Comparison of ENCODE assay signal across 1 cellular context in the genomic region with DNA sequence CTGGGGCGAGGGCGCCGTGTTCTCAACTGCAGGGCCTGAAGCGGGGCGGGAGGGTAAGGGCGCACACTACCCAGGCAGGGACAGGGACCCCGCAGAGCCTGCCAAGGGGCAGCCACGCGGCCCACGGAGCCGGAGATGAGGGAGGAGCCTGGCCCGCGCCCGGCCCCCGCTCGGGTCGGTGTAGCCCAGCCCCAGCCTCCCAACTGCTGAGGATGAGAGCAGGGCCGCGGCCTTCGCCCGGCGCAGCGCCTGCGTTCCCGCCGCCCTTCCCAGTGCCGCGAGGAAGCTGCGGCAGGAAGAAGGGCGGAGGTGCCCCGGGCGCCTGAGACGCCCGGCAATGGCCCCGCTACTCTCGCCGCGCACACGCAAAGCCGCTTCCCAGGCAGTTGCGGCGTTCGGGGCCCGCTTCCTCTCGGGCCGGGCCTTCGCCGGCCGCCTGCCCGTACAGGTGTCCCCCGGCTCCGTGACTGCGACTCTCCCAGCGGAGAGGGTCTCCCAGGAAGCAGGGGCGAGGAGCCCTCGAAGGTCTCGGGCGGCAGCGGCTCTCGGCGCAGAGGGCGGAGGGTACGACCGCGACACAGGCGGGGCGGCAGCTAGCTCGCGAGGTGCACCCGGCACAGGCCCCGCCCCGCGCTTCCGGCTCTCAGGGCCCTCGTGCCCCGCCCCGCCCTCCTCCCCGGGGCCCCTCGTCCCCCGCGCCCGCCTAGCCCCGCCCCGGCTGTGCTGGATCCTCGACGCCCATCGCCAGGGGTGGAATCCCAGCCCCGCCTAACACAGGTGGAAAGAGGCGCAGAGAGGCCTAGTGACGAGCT.
TF ChIP-seq lines count a peak whose summit lies in the region.

No MANE protein-coding gene starts in this region.

TF ChIP-seq in K562, 482 proteins besides CTCF, POLR2A, EP300 and RAD21 (continued from another document and continues in another):
- TF ChIP-seq, protein P1, sequence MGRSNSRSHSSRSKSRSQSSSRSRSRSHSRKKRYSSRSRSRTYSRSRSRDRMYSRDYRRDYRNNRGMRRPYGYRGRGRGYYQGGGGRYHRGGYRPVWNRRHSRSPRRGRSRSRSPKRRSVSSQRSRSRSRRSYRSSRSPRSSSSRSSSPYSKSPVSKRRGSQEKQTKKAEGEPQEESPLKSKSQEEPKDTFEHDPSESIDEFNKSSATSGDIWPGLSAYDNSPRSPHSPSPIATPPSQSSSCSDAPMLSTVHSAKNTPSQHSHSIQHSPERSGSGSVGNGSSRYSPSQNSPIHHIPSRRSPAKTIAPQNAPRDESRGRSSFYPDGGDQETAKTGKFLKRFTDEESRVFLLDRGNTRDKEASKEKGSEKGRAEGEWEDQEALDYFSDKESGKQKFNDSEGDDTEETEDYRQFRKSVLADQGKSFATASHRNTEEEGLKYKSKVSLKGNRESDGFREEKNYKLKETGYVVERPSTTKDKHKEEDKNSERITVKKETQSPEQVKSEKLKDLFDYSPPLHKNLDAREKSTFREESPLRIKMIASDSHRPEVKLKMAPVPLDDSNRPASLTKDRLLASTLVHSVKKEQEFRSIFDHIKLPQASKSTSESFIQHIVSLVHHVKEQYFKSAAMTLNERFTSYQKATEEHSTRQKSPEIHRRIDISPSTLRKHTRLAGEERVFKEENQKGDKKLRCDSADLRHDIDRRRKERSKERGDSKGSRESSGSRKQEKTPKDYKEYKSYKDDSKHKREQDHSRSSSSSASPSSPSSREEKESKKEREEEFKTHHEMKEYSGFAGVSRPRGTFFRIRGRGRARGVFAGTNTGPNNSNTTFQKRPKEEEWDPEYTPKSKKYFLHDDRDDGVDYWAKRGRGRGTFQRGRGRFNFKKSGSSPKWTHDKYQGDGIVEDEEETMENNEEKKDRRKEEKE (IDR thresholded peaks at IDR 0.05; ENCODE audit: borderline replicate concordance in 1 of 2, control insufficient read depth in 1 of 2, low read depth in 2 of 2, low read length in 1 of 2): no peak
- TF ChIP-seq, protein P2, sequence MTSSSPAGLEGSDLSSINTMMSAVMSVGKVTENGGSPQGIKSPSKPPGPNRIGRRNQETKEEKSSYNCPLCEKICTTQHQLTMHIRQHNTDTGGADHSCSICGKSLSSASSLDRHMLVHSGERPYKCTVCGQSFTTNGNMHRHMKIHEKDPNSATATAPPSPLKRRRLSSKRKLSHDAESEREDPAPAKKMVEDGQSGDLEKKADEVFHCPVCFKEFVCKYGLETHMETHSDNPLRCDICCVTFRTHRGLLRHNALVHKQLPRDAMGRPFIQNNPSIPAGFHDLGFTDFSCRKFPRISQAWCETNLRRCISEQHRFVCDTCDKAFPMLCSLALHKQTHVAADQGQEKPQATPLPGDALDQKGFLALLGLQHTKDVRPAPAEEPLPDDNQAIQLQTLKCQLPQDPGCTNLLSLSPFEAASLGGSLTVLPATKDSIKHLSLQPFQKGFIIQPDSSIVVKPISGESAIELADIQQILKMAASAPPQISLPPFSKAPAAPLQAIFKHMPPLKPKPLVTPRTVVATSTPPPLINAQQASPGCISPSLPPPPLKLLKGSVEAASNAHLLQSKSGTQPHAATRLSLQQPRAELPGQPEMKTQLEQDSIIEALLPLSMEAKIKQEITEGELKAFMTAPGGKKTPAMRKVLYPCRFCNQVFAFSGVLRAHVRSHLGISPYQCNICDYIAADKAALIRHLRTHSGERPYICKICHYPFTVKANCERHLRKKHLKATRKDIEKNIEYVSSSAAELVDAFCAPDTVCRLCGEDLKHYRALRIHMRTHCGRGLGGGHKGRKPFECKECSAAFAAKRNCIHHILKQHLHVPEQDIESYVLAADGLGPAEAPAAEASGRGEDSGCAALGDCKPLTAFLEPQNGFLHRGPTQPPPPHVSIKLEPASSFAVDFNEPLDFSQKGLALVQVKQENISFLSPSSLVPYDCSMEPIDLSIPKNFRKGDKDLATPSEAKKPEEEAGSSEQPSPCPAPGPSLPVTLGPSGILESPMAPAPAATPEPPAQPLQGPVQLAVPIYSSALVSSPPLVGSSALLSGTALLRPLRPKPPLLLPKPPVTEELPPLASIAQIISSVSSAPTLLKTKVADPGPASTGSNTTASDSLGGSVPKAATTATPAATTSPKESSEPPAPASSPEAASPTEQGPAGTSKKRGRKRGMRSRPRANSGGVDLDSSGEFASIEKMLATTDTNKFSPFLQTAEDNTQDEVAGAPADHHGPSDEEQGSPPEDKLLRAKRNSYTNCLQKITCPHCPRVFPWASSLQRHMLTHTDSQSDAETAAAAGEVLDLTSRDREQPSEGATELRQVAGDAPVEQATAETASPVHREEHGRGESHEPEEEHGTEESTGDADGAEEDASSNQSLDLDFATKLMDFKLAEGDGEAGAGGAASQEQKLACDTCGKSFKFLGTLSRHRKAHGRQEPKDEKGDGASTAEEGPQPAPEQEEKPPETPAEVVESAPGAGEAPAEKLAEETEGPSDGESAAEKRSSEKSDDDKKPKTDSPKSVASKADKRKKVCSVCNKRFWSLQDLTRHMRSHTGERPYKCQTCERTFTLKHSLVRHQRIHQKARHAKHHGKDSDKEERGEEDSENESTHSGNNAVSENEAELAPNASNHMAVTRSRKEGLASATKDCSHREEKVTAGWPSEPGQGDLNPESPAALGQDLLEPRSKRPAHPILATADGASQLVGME (CRISPR knock-in tag; IDR thresholded peaks at IDR 0.05): no peak
- TF ChIP-seq NCOR1 (IDR thresholded peaks at IDR 0.05) (0 out of 2 replicates have a peak, but pooled peaks have one; percentile 14), CBX2 (IDR thresholded peaks at IDR 0.05; ENCODE audit: insufficient read depth, low read length, poor library complexity, severe bottlenecking) (no peak), FOXA3 (CRISPR knock-in tag; conservative IDR thresholded peaks at IDR 0.05 in 1 of 2, IDR thresholded peaks at IDR 0.05 in 1 of 2) (no peak), ZEB2 (IDR thresholded peaks at IDR 0.05) (peak; percentile 52; the same call in 1 of the 2 replicates), HDAC2 (IDR thresholded peaks at IDR 0.05) (0 out of 2 replicates have a peak, but pooled peaks have one; percentile 35), MXI1 (IDR thresholded peaks at IDR 0.05; ENCODE audit: low read depth, low read length) (no peak), U2AF1 (optimal IDR thresholded peaks at IDR 0.05; ENCODE audit: low read depth, low read length) (no peak), ATF7 (IDR thresholded peaks at IDR 0.05) (peak; percentile 21; the same call in 1 of the 2 replicates), LARP7 (IDR thresholded peaks at IDR 0.05) (no peak), ZNF586 (CRISPR knock-in tag; conservative IDR thresholded peaks at IDR 0.05) (no peak), CREBBP (IDR thresholded peaks at IDR 0.05; ENCODE audit: low read depth, low read length) (no peak), PHF8 (IDR thresholded peaks at IDR 0.05; ENCODE audit: borderline replicate concordance, low read length) (peak; percentile 88; the same call in 1 of the 2 replicates), TFAP4 (CRISPR knock-in tag; IDR thresholded peaks at IDR 0.05; ENCODE audit: borderline replicate concordance) (peak; percentile 33; the same call in 1 of the 2 replicates), HNRNPL (IDR thresholded peaks at IDR 0.05; ENCODE audit: low read depth, low read length) (peak; percentile 87), ZBTB40 (IDR thresholded peaks at IDR 0.05) (0 out of 2 replicates have a peak, but pooled peaks have one; percentile 31), ZBTB40 (CRISPR knock-in tag; IDR thresholded peaks at IDR 0.05) (no peak)
- TF ChIP-seq, protein P3, sequence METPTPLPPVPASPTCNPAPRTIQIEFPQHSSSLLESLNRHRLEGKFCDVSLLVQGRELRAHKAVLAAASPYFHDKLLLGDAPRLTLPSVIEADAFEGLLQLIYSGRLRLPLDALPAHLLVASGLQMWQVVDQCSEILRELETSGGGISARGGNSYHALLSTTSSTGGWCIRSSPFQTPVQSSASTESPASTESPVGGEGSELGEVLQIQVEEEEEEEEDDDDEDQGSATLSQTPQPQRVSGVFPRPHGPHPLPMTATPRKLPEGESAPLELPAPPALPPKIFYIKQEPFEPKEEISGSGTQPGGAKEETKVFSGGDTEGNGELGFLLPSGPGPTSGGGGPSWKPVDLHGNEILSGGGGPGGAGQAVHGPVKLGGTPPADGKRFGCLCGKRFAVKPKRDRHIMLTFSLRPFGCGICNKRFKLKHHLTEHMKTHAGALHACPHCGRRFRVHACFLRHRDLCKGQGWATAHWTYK (CRISPR knock-in tag; IDR thresholded peaks at IDR 0.05): 0 out of 2 replicates have a peak, but pooled peaks have one; percentile 16
- TF ChIP-seq, protein P4, sequence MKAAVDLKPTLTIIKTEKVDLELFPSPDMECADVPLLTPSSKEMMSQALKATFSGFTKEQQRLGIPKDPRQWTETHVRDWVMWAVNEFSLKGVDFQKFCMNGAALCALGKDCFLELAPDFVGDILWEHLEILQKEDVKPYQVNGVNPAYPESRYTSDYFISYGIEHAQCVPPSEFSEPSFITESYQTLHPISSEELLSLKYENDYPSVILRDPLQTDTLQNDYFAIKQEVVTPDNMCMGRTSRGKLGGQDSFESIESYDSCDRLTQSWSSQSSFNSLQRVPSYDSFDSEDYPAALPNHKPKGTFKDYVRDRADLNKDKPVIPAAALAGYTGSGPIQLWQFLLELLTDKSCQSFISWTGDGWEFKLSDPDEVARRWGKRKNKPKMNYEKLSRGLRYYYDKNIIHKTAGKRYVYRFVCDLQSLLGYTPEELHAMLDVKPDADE (conservative IDR thresholded peaks at IDR 0.05; ENCODE audit: control insufficient read depth, low read depth, low read length): 0 out of 2 replicates have a peak, but pooled peaks have one; percentile 13
